Comparison of ENCODE assay signal across 11 cellular contexts in genomic region chr15:57245130-57245529, GRCh38.
DNase-seq lines count a peak whose midpoint lies in the region; ATAC-seq, FAIRE-seq and TF ChIP-seq lines count a peak whose summit lies in the region.
"Had no signal": no experiment of that assay in that cellular context is flagged by ENCODE, and none has a peak within 500 bp of the region (broad histone marks: within the 10 kb centered on the region; RNA-seq: fewer than 3 reads in every experiment).

No MANE protein-coding gene starts in this region.

- H3K27ac ChIP-seq in astrocyte (ENCODE audit: low read depth, low read length) = no peak overlapping the region
- no peak overlapping the region for H3K27ac ChIP-seq in lower lobe of right lung
- H3K27ac ChIP-seq: C4-2B had no signal

- H3K4me3 ChIP-seq in astrocyte (ENCODE audit: insufficient read depth, low read depth, low read length) (no peak overlapping the region), lower lobe of right lung (no peak overlapping the region), H7 (ENCODE audit: insufficient read depth, low read depth, low read length) (no peak overlapping the region)

- no peaks in the 10 kb centered on the region for H3K36me3 Mint-ChIP-seq in astrocyte (ENCODE audit: low read depth, unreplicated experiment)
- peaks cover 21% of the 10 kb centered on the region for H3K36me3 Mint-ChIP-seq in activated T-helper 2 cell treated with anti-CD3 and anti-CD28 coated beads, Interferon-gamma antibody, Interleukin-2, Interleukin-4, amounts not matched to agents 10 μg/mL and 5 μg/mL and 100 μg/mL, durations not matched to agents 14 hours and 24 hours and 36 hours (ENCODE audit: low read depth)

- no peaks in the 10 kb centered on the region for H3K9me3 Mint-ChIP-seq in astrocyte (ENCODE audit: unreplicated experiment)
- no peaks in the 10 kb centered on the region for H3K9me3 Mint-ChIP-seq in activated T-helper 2 cell treated with anti-CD3 and anti-CD28 coated beads, Interferon-gamma antibody, Interleukin-2, Interleukin-4, amounts not matched to agents 10 μg/mL and 5 μg/mL and 100 μg/mL, durations not matched to agents 14 hours and 24 hours and 36 hours

- H3K27me3 Mint-ChIP-seq in astrocyte (ENCODE audit: low read depth, unreplicated experiment) = no peaks in the 10 kb centered on the region
- H3K27me3 Mint-ChIP-seq in activated T-helper 2 cell treated with anti-CD3 and anti-CD28 coated beads, Interferon-gamma antibody, Interleukin-2, Interleukin-4, amounts not matched to agents 10 μg/mL and 5 μg/mL and 100 μg/mL, durations not matched to agents 14 hours and 24 hours and 36 hours (ENCODE audit: low read depth) = no peaks in the 10 kb centered on the region

- H2AFZ ChIP-seq in astrocyte (ENCODE audit: low read depth, low read length) = no peak overlapping the region

- ATAC-seq in lower lobe of right lung = peak; percentile 37 to 44
- ATAC-seq: PC-3 had no signal

- H3K79me2 ChIP-seq in astrocyte (ENCODE audit: insufficient read depth, low read length) = peaks cover 2% of the 10 kb centered on the region

- H4K20me1 ChIP-seq in astrocyte (ENCODE audit: insufficient read depth, low read length) = no peaks in the 10 kb centered on the region

- H3K9ac ChIP-seq in astrocyte (ENCODE audit: low read length) = no peak overlapping the region

- H3K4me2 ChIP-seq in astrocyte (ENCODE audit: low read length) = no peak overlapping the region

- no peak overlapping the region for H3K4me3 Mint-ChIP-seq in astrocyte (ENCODE audit: unreplicated experiment)
- no peak overlapping the region for H3K4me3 Mint-ChIP-seq in activated T-helper 2 cell treated with anti-CD3 and anti-CD28 coated beads, Interferon-gamma antibody, Interleukin-2, Interleukin-4, amounts not matched to agents 10 μg/mL and 5 μg/mL and 100 μg/mL, durations not matched to agents 14 hours and 24 hours and 36 hours (ENCODE audit: low read depth)

- H3K4me1 ChIP-seq in astrocyte (ENCODE audit: insufficient read depth, low read length) (no peaks in the 10 kb centered on the region), lower lobe of right lung (no peaks in the 10 kb centered on the region)

- DNase-seq in D341Med (ENCODE audit: low spot score) (peak; percentile 35), NCI-H1417 treated with DMSO at 0.1 percent for 48 hours (lab: John Stamatoyannopoulos, UW) (peak; percentile 40), astrocyte (ENCODE audit: low read depth) (no peak), lower lobe of right lung (no peak), AG08395 (ENCODE audit: low spot score) (no peak), NCI-H128 (lab: John Stamatoyannopoulos, UW; ENCODE audit: unreplicated experiment) (no peak), H7 (no peak)
- DNase-seq in activated T-helper 2 cell treated with anti-CD3 and anti-CD28 coated beads, Interferon-gamma antibody, Interleukin-2, Interleukin-4, amounts not matched to agents 10 μg/mL and 5 μg/mL and 100 μg/mL, durations not matched to agents 14 hours and 24 hours and 36 hours (ENCODE audit: low spot score) = no peak
- DNase-seq: dorsolateral prefrontal cortex, PC-3 had no signal

- peak overlapping the region; percentile 63 for H3K27ac Mint-ChIP-seq in astrocyte (ENCODE audit: unreplicated experiment)
- no peak overlapping the region for H3K27ac Mint-ChIP-seq in activated T-helper 2 cell treated with anti-CD3 and anti-CD28 coated beads, Interferon-gamma antibody, Interleukin-2, Interleukin-4, amounts not matched to agents 10 μg/mL and 5 μg/mL and 100 μg/mL, durations not matched to agents 14 hours and 24 hours and 36 hours

- no peaks in the 10 kb centered on the region for H3K9me3 ChIP-seq in astrocyte (ENCODE audit: insufficient read depth, low read depth, low read length)
- H3K9me3 ChIP-seq in lower lobe of right lung = no peaks in the 10 kb centered on the region

- TF ChIP-seq CTCF in astrocyte (IDR thresholded peaks at IDR 0.05; ENCODE audit: insufficient read depth, low read depth, low read length) = no peak
- TF ChIP-seq CTCF in lower lobe of right lung (IDR thresholded peaks at IDR 0.05) = no peak

- no peak for FAIRE-seq in astrocyte (lab: Jason Lieb, UNC)

- H3K27me3 ChIP-seq in astrocyte (ENCODE audit: insufficient read depth, low read length) (no peaks in the 10 kb centered on the region), lower lobe of right lung (ENCODE audit: low read depth) (no peaks in the 10 kb centered on the region), H7 (ENCODE audit: control insufficient read depth, insufficient read depth, low read length) (no peaks in the 10 kb centered on the region)
- H3K27me3 ChIP-seq: dorsolateral prefrontal cortex had no signal

- H3K36me3 ChIP-seq in astrocyte (ENCODE audit: insufficient read depth, low read length) (peaks cover 33% of the 10 kb centered on the region), lower lobe of right lung (peaks cover 16% of the 10 kb centered on the region), H7 (replicated peaks; ENCODE audit: control insufficient read depth, insufficient read depth, low read length) (no peaks in the 10 kb centered on the region; the same call in none of the 2 replicates)

- intact Hi-C loops in lower lobe of right lung (cut with DNase I) = no loop called here
- intact Hi-C loops in activated T-helper 2 cell treated with anti-CD3 and anti-CD28 coated beads, Interferon-gamma antibody, Interleukin-2, Interleukin-4, amounts not matched to agents 10 μg/mL and 5 μg/mL and 100 μg/mL, durations not matched to agents 14 hours and 24 hours and 36 hours (cut with micrococcal nuclease) = no loop called here

- peaks cover 21% of the 10 kb centered on the region for H3K4me1 Mint-ChIP-seq in astrocyte (ENCODE audit: low read depth, unreplicated experiment)
- H3K4me1 Mint-ChIP-seq in activated T-helper 2 cell treated with anti-CD3 and anti-CD28 coated beads, Interferon-gamma antibody, Interleukin-2, Interleukin-4, amounts not matched to agents 10 μg/mL and 5 μg/mL and 100 μg/mL, durations not matched to agents 14 hours and 24 hours and 36 hours (ENCODE audit: low read depth) = peaks cover 5% of the 10 kb centered on the region

Comparison
In these comparisons a context has a peak if more than half of its experiments do, and no peak if none do; other contexts are left out.
1. DNase-seq: peak in D341Med (single experiment) and NCI-H1417 treated with DMSO at 0.1 percent for 48 hours (single experiment); none in astrocyte (single experiment), lower lobe of right lung (single experiment), AG08395 (single experiment), NCI-H128 (single experiment), activated T-helper 2 cell treated with anti-CD3 and anti-CD28 coated beads, Interferon-gamma antibody, Interleukin-2, Interleukin-4, amounts not matched to agents 10 μg/mL and 5 μg/mL and 100 μg/mL, durations not matched to agents 14 hours and 24 hours and 36 hours (single experiment) and H7 (single experiment).